In genomic region chr6:34890526-34890910, GRCh38 we compare ENCODE assay signal across 8 cellular contexts. TPM values are rescaled to one million over a fixed set of nuclear protein-coding genes. Genes with fewer than 3 reads are reported as not detected.
DNase-seq lines count a peak whose midpoint lies in the region; ATAC-seq and TF ChIP-seq lines count a peak whose summit lies in the region.

No MANE protein-coding gene starts in this region.

- DNase-seq in A673 (ENCODE audit: low spot score) (no peak), mesothelial cell of epicardium (ENCODE audit: low spot score in 2 of 2, unreplicated experiment in 2 of 2) (no peak), 8988T (no peak), activated gamma-delta T cell (lab: John Stamatoyannopoulos, UW) (no peak), AG08395 (ENCODE audit: low spot score) (no peak)

- intact Hi-C loops in A673 (cut with micrococcal nuclease; ENCODE audit: unreplicated experiment) = no loop called here

- H3K36me3 Mint-ChIP-seq in IgD-negative memory B cell (no peaks in the 10 kb centered on the region), brain (peaks cover 2% of the 10 kb centered on the region), mesothelial cell of epicardium (no peaks in the 10 kb centered on the region)

- H3K9me3 Mint-ChIP-seq in IgD-negative memory B cell = no peaks in the 10 kb centered on the region
- no peaks in the 10 kb centered on the region for H3K9me3 Mint-ChIP-seq in brain
- H3K9me3 Mint-ChIP-seq in mesothelial cell of epicardium = no peaks in the 10 kb centered on the region

- H3K27me3 Mint-ChIP-seq in IgD-negative memory B cell = no peaks in the 10 kb centered on the region
- peaks cover 16% of the 10 kb centered on the region for H3K27me3 Mint-ChIP-seq in brain
- no peaks in the 10 kb centered on the region for H3K27me3 Mint-ChIP-seq in mesothelial cell of epicardium (ENCODE audit: low read depth)

- no peaks in the 10 kb centered on the region for H3K36me3 ChIP-seq in A673 (ENCODE audit: insufficient read depth, low read length, poor library complexity, severe bottlenecking)

- H3K4me3 Mint-ChIP-seq in IgD-negative memory B cell (peak overlapping the region; percentile 90 to 100 (median 97)), brain (peak overlapping the region; percentile 97 to 100 (median 100)), mesothelial cell of epicardium (peak overlapping the region; percentile 98)

- H3K4me1 ChIP-seq in A673 (ENCODE audit: insufficient read depth, low read length, poor library complexity, severe bottlenecking) = peaks cover 8% of the 10 kb centered on the region

- H3K27ac ChIP-seq in A673 (ENCODE audit: low read depth, low read length, poor library complexity, severe bottlenecking) = no peak overlapping the region

- H3K4me3 ChIP-seq in A673 (ENCODE audit: low read depth, low read length, poor library complexity, severe bottlenecking) = peak overlapping the region; percentile 76

- POLR2A ChIA-PET in A673 (lab: Charles Lee; ENCODE audit: low non-redundant PET) = no interaction called here

- CTCF ChIA-PET in A673 (lab: Charles Lee) = no interaction called here

- H3K4me1 Mint-ChIP-seq in IgD-negative memory B cell (peaks cover 21 to 31% (median 27%) of the 10 kb centered on the region in 3 donors), brain (peaks cover 66% of the 10 kb centered on the region), mesothelial cell of epicardium (peaks cover 30% of the 10 kb centered on the region)

- no peaks in the 10 kb centered on the region for H3K9me3 ChIP-seq in A673 (ENCODE audit: low read depth, low read length, poor library complexity, severe bottlenecking)

- H3K27me3 ChIP-seq in A673 (replicated peaks; ENCODE audit: insufficient read depth, low read depth, low read length, poor library complexity) = no peaks in the 10 kb centered on the region

- TF ChIP-seq CTCF in A673 (conservative IDR thresholded peaks at IDR 0.05; ENCODE audit: low read depth, low read length) = no peak
- no peak for TF ChIP-seq CTCF in brain (conservative IDR thresholded peaks at IDR 0.05)
- no peak for TF ChIP-seq CTCF in mesothelial cell of epicardium (IDR thresholded peaks at IDR 0.05; ENCODE audit: unreplicated experiment)

- H3K27ac Mint-ChIP-seq in IgD-negative memory B cell = peak overlapping the region in 2 of 3 donors; percentile 93 to 100
- peak overlapping the region; percentile 45 to 88 (median 66) for H3K27ac Mint-ChIP-seq in brain
- H3K27ac Mint-ChIP-seq in mesothelial cell of epicardium = peak overlapping the region; percentile 27

- BruUV-seq in A673 (replicated peaks; lab: Mats Ljungman, UMichigan) = TSS peak; percentile 13

- ATAC-seq in GM18858 (IDR thresholded peaks at IDR 0.05; ENCODE audit: unreplicated experiment) = no peak

RNA-seq across cellular contexts. Expression of gene ANKS1A, which starts 1.5 kb away (rescaled TPM):
- total RNA-seq in A673 (2021) = 21.7 and 22.2 TPM in 2 replicates
- polyA plus RNA-seq in IgD-negative memory B cell = 3.3 TPM
- 27.1 TPM for polyA plus RNA-seq in brain (ENCODE audit: insufficient read depth, low read depth, low replicate concordance)
- 29.0 to 30.6 TPM (median 30.0 TPM) in 3 replicates for total RNA-seq in mesothelial cell of epicardium

RNA-seq across cellular contexts. Expression of gene TAF11, which starts 2.7 kb away (rescaled TPM):
- total RNA-seq in A673 (2021) (32.9 and 33.6 TPM in 2 replicates), mesothelial cell of epicardium (36.5 to 36.7 TPM (median 36.5 TPM) in 3 replicates)
- polyA plus RNA-seq in IgD-negative memory B cell (17.3 TPM), brain (ENCODE audit: insufficient read depth, low read depth, low replicate concordance) (48.1 TPM)

Comparison
In these comparisons a context has a peak if more than half of its experiments do, and no peak if none do; other contexts are left out.
1. H3K27ac Mint-ChIP-seq: peak in every context shown above with its lines; median percentile 96 in IgD-negative memory B cell; 66 in brain; 27 in mesothelial cell of epicardium.